22 cellular contexts compared by ENCODE assay signal in genomic region chr10:25758511-25758910, GRCh38.
"Had no signal": no experiment of that assay in that cellular context is flagged by ENCODE, and none has a peak within 500 bp of the region (broad histone marks: within the 10 kb centered on the region; RNA-seq: fewer than 3 reads in every experiment).

No MANE protein-coding gene starts in this region.

- H3K27me3 Mint-ChIP-seq: effector memory CD8-positive, alpha-beta T cell; T-helper 17 cell had no signal

- H3K4me1 Mint-ChIP-seq: activated naive CD8-positive, alpha-beta T cell treated with anti-CD3 and anti-CD28 coated beads for 36 hours; naive thymus-derived CD8-positive, alpha-beta T cell; stimulated activated naive B cell treated with anti-CD40 and anti-IgM and Interleukin-4, amounts not matched to agents 10 μg/mL and 1 μg/mL and 100 μg/mL, for 72 hours; T-helper 17 cell had no signal

- H3K9me3 Mint-ChIP-seq: activated naive CD4-positive, alpha-beta T cell treated with anti-CD3 and anti-CD28 coated beads for 36 hours; activated naive CD8-positive, alpha-beta T cell treated with anti-CD3 and anti-CD28 coated beads for 36 hours; activated T-helper 1 cell treated with anti-CD3 and anti-CD28 coated beads, Interleukin-12 subunit alpha, Interleukin-12 subunit beta, Interleukin-2, Interleukin-4 antibody, amounts not matched to agents 30 ng/mL and 10 ng/mL and 1 ng/mL, durations not matched to agents 14 hours and 24 hours and 36 hours had no signal

- DNase-seq: activated CD8-positive, alpha-beta memory T cell treated with anti-CD3 and anti-CD28 coated beads for 24 hours; activated effector memory CD4-positive, alpha-beta T cell treated with anti-CD3 and anti-CD28 coated beads, Interleukin-2, amount 50 U/mL, for 16 hours; activated naive CD8-positive, alpha-beta T cell treated with anti-CD3 and anti-CD28 coated beads for 36 hours; cortex of kidney; effector memory CD8-positive, alpha-beta T cell; foreskin fibroblast; left colon; mammary epithelial cell; naive thymus-derived CD8-positive, alpha-beta T cell; right cardiac atrium; stimulated activated CD4-positive, alpha-beta T cell treated with anti-CD3 and anti-CD28 coated beads, Interleukin-15, amount 100 ng/mL, for 24 hours; stimulated activated naive B cell treated with anti-CD40 and anti-IgM and Interleukin-4, amounts not matched to agents 10 μg/mL and 1 μg/mL and 100 μg/mL, for 72 hours; stomach; T-helper 17 cell; tibial artery had no signal

- H3K4me3 ChIP-seq: adrenal gland, ascending aorta, stomach, tibial artery had no signal

- H3K9me3 ChIP-seq: adrenal gland, ascending aorta, stomach, tibial artery had no signal

- H3K27me3 ChIP-seq: adrenal gland, ascending aorta, stomach, tibial artery had no signal

- H3K36me3 Mint-ChIP-seq: activated naive CD8-positive, alpha-beta T cell treated with anti-CD3 and anti-CD28 coated beads for 36 hours; naive thymus-derived CD8-positive, alpha-beta T cell; stimulated activated naive B cell treated with anti-CD40 and anti-IgM and Interleukin-4, amounts not matched to agents 10 μg/mL and 1 μg/mL and 100 μg/mL, for 72 hours had no signal

- ATAC-seq: activated CD4-positive, CD25-positive, alpha-beta regulatory T cell treated with anti-CD3 and anti-CD28 coated beads, Interleukin-2, amount 50 U/mL, for 24 hours; effector memory CD8-positive, alpha-beta T cell; esophagus mucosa; left colon; naive thymus-derived CD8-positive, alpha-beta T cell; right cardiac atrium; T-helper 17 cell had no signal

- H3K4me1 ChIP-seq: adrenal gland, ascending aorta, stomach, tibial artery had no signal

- H3K4me3 Mint-ChIP-seq: activated naive CD4-positive, alpha-beta T cell treated with anti-CD3 and anti-CD28 coated beads for 36 hours; activated naive CD8-positive, alpha-beta T cell treated with anti-CD3 and anti-CD28 coated beads for 36 hours; activated T-helper 1 cell treated with anti-CD3 and anti-CD28 coated beads, Interleukin-12 subunit alpha, Interleukin-12 subunit beta, Interleukin-2, Interleukin-4 antibody, amounts not matched to agents 30 ng/mL and 10 ng/mL and 1 ng/mL, durations not matched to agents 14 hours and 24 hours and 36 hours; effector memory CD8-positive, alpha-beta T cell; naive thymus-derived CD8-positive, alpha-beta T cell; stimulated activated naive B cell treated with anti-CD40 and anti-IgM and Interleukin-4, amounts not matched to agents 10 μg/mL and 1 μg/mL and 100 μg/mL, for 72 hours; T-helper 17 cell had no signal

- H3K27ac ChIP-seq: adrenal gland, ascending aorta, stomach, tibial artery, WERI-Rb-1 had no signal

- H3K36me3 ChIP-seq: adrenal gland, ascending aorta, stomach, tibial artery, WERI-Rb-1 had no signal

- H3K27ac Mint-ChIP-seq: activated naive CD4-positive, alpha-beta T cell treated with anti-CD3 and anti-CD28 coated beads for 36 hours; activated naive CD8-positive, alpha-beta T cell treated with anti-CD3 and anti-CD28 coated beads for 36 hours; activated T-helper 1 cell treated with anti-CD3 and anti-CD28 coated beads, Interleukin-12 subunit alpha, Interleukin-12 subunit beta, Interleukin-2, Interleukin-4 antibody, amounts not matched to agents 30 ng/mL and 10 ng/mL and 1 ng/mL, durations not matched to agents 14 hours and 24 hours and 36 hours; effector memory CD8-positive, alpha-beta T cell; naive thymus-derived CD8-positive, alpha-beta T cell; stimulated activated naive B cell treated with anti-CD40 and anti-IgM and Interleukin-4, amounts not matched to agents 10 μg/mL and 1 μg/mL and 100 μg/mL, for 72 hours; T-helper 17 cell had no signal
